ENCODE assay signal across 31 cellular contexts in the genomic region with DNA sequence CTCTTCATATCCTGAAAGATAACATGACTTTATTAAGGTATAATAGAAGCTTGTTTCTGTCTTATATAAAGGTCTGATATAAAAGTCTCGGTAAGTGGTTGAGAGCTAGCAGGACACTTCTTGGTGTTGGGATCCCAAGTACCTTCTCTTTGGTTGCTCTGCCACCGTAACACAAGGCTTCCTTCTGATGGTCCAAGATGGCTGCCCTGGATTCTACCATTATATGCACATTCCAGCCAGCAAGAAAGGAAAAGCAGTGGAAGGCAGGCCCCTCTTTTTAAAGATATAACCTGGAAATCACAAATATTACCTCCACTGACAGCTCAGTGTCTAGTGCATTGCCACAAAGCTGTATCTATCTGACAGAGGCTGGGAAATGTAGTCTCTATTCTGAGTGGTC.
"Had no signal": no experiment of that assay in that cellular context is flagged by ENCODE, and none has a peak within 500 bp of the region (broad histone marks: within the 10 kb centered on the region; RNA-seq: fewer than 3 reads in every experiment).

No MANE protein-coding gene starts in this region.

- H2AFZ ChIP-seq: parathyroid adenoma had no signal

- DNase-seq: naive thymus-derived CD4-positive, alpha-beta T cell; natural killer cell; nephron progenitor cell; occipital lobe; ovary; posterior cingulate gyrus; psoas muscle; right cardiac atrium; right lobe of liver; sigmoid colon; small intestine; stimulated activated CD4-positive, alpha-beta T cell treated with anti-CD3 and anti-CD28 coated beads, Interleukin-15, amount 100 ng/mL, for 24 hours; stimulated activated CD4-positive, alpha-beta T cell treated with anti-CD3 and anti-CD28 coated beads, Interleukin-2, amount 100 ng/mL, for 24 hours; stimulated activated CD4-positive, alpha-beta T cell treated with anti-CD3 and anti-CD28 coated beads, Interleukin-2, amount 100 ng/mL, for 48 hours; stimulated activated CD4-positive, alpha-beta T cell treated with anti-CD3 and anti-CD28 coated beads, Interleukin-4, amount 100 ng/mL, for 4 hours; stimulated activated CD8-positive, alpha-beta memory T cell treated with anti-CD3 and anti-CD28 coated beads, Interleukin-4, amount 100 ng/mL, for 48 hours; stimulated activated naive CD4-positive, alpha-beta T cell; stimulated activated naive CD8-positive, alpha-beta T cell treated with anti-CD3 and anti-CD28 coated beads, Interleukin-15, amount 100 ng/mL, for 72 hours; stimulated activated naive CD8-positive, alpha-beta T cell treated with anti-CD3 and anti-CD28 coated beads, Interleukin-15, Interleukin-2, amounts not matched to agents 100 U/mL and 50 U/mL, for 24 hours; substantia nigra; testis; tibial artery; transverse colon; upper lobe of left lung had no signal

- ATAC-seq: naive thymus-derived CD4-positive, alpha-beta T cell; natural killer cell; psoas muscle; right cardiac atrium; right lobe of liver; stimulated activated memory B cell treated with anti-CD40 and anti-IgM and Interleukin-4, amounts not matched to agents 10 μg/mL and 1 μg/mL and 100 μg/mL, for 72 hours; stimulated activated naive CD8-positive, alpha-beta T cell treated with anti-CD3 and anti-CD28 coated beads, Interleukin-15, amount 100 ng/mL, for 72 hours; stimulated activated naive CD8-positive, alpha-beta T cell treated with anti-CD3 and anti-CD28 coated beads, Interleukin-15, Interleukin-2, amounts not matched to agents 100 U/mL and 50 U/mL, for 24 hours had no signal

- H3K9me3 ChIP-seq: ovary, psoas muscle, right lobe of liver, suprapubic skin, testis, tibial artery, transverse colon, upper lobe of left lung, vagina had no signal

- H3K9me3 Mint-ChIP-seq: natural killer cell had no signal

- H3K9ac ChIP-seq: parathyroid adenoma had no signal

- H3K4me1 Mint-ChIP-seq: natural killer cell; stimulated activated memory B cell treated with anti-CD40 and anti-IgM and Interleukin-4, amounts not matched to agents 10 μg/mL and 1 μg/mL and 100 μg/mL, for 72 hours; stimulated activated naive CD8-positive, alpha-beta T cell treated with anti-CD3 and anti-CD28 coated beads, Interleukin-15, amount 100 ng/mL, for 72 hours had no signal

- H3K4me3 Mint-ChIP-seq: naive thymus-derived CD4-positive, alpha-beta T cell; natural killer cell; nephron progenitor cell; neural crest cell; stimulated activated memory B cell treated with anti-CD40 and anti-IgM and Interleukin-4, amounts not matched to agents 10 μg/mL and 1 μg/mL and 100 μg/mL, for 72 hours; stimulated activated naive CD8-positive, alpha-beta T cell treated with anti-CD3 and anti-CD28 coated beads, Interleukin-15, amount 100 ng/mL, for 72 hours had no signal

- H3K79me2 ChIP-seq: parathyroid adenoma had no signal

- H3K27ac Mint-ChIP-seq: natural killer cell; progenitor cell of endocrine pancreas; stimulated activated memory B cell treated with anti-CD40 and anti-IgM and Interleukin-4, amounts not matched to agents 10 μg/mL and 1 μg/mL and 100 μg/mL, for 72 hours; stimulated activated naive CD8-positive, alpha-beta T cell treated with anti-CD3 and anti-CD28 coated beads, Interleukin-15, amount 100 ng/mL, for 72 hours had no signal

- H3K4me1 ChIP-seq: parathyroid adenoma, psoas muscle, right lobe of liver, testis, transverse colon, upper lobe of left lung, vagina had no signal

- FAIRE-seq: small intestine, urothelium cell line had no signal

- H3K27me3 Mint-ChIP-seq: progenitor cell of endocrine pancreas; stimulated activated memory B cell treated with anti-CD40 and anti-IgM and Interleukin-4, amounts not matched to agents 10 μg/mL and 1 μg/mL and 100 μg/mL, for 72 hours had no signal

- H3K27me3 ChIP-seq: ovary, right lobe of liver, suprapubic skin, testis, tibial artery, transverse colon, upper lobe of left lung, vagina had no signal

- H3K36me3 Mint-ChIP-seq: natural killer cell; stimulated activated memory B cell treated with anti-CD40 and anti-IgM and Interleukin-4, amounts not matched to agents 10 μg/mL and 1 μg/mL and 100 μg/mL, for 72 hours had no signal

- H3K36me3 ChIP-seq: ovary, sigmoid colon, suprapubic skin, tibial artery, transverse colon, upper lobe of left lung, vagina had no signal

- H3K27ac ChIP-seq: ovary, parathyroid adenoma, psoas muscle, right lobe of liver, sigmoid colon, suprapubic skin, testis, tibial artery, transverse colon, upper lobe of left lung, vagina had no signal

- H3K4me3 ChIP-seq: ovary, psoas muscle, right lobe of liver, sigmoid colon, suprapubic skin, testis, tibial artery, transverse colon, upper lobe of left lung, vagina had no signal
